In genomic region chr1:184792450-184792969, GRCh38 we compare ENCODE assay signal across 8 cellular contexts.
DNase-seq lines count a peak whose midpoint lies in the region; ATAC-seq lines count a peak whose summit lies in the region.

No MANE protein-coding gene starts in this region.

- peaks cover 19% of the 10 kb centered on the region for H3K4me1 ChIP-seq in muscle layer of colon (ENCODE audit: insufficient read depth, low read length)

- no peak overlapping the region for H3K9ac ChIP-seq in muscle layer of colon (ENCODE audit: low read length)

- H3K4me3 ChIP-seq in muscle layer of colon (ENCODE audit: low read depth in 1 of 2, low read length in 2 of 2) = peak overlapping the region in 1 of 2 donors; percentile 6

- peak; percentile 7 to 15 for DNase-seq in activated CD4-positive, alpha-beta T cell treated with anti-CD3 and anti-CD28 coated beads, Interleukin-2, amount 50 U/mL, for 48 hours
- DNase-seq in activated CD4-positive, alpha-beta T cell treated with anti-CD3 and anti-CD28 coated beads for 1 hour = no peak
- peak; percentile 99 for DNase-seq in SIG-M5 treated with dmso at 0.1 percent for 504 hours (lab: John Stamatoyannopoulos, UW; ENCODE audit: unreplicated experiment)
- DNase-seq in epithelial cell of prostate (ENCODE audit: low read depth, low spot score) = peak; percentile 96
- no peak for DNase-seq in NCI-H2227 treated with DMSO at 0.1 percent for 48 hours (lab: John Stamatoyannopoulos, UW)
- no peak for DNase-seq in effector CD4-positive, alpha-beta T cell

- peaks cover 26% of the 10 kb centered on the region for H3K36me3 ChIP-seq in muscle layer of colon (ENCODE audit: insufficient read depth, low read length)

- H3K27ac ChIP-seq in epithelial cell of prostate (peak overlapping the region; percentile 89), muscle layer of colon (ENCODE audit: low read depth, low read length) (peak overlapping the region; percentile 10)

- H3K9me3 ChIP-seq in muscle layer of colon (ENCODE audit: low read length) = no peaks in the 10 kb centered on the region

- no peaks in the 10 kb centered on the region for H3K27me3 ChIP-seq in muscle layer of colon (ENCODE audit: control insufficient read depth in 1 of 2, insufficient read depth in 2 of 2, low read length in 2 of 2)

- no peak for ATAC-seq in HG03469 (IDR thresholded peaks at IDR 0.05; ENCODE audit: unreplicated experiment)

Comparison
In these comparisons a context has a peak if more than half of its experiments do, and no peak if none do; other contexts are left out.
1. DNase-seq: peak in activated CD4-positive, alpha-beta T cell treated with anti-CD3 and anti-CD28 coated beads, Interleukin-2, amount 50 U/mL, for 48 hours (2 of 2), SIG-M5 treated with dmso at 0.1 percent for 504 hours (single experiment) and epithelial cell of prostate (single experiment); none in activated CD4-positive, alpha-beta T cell treated with anti-CD3 and anti-CD28 coated beads for 1 hour (single experiment), NCI-H2227 treated with DMSO at 0.1 percent for 48 hours (single experiment) and effector CD4-positive, alpha-beta T cell (single experiment).